In the genomic region with DNA sequence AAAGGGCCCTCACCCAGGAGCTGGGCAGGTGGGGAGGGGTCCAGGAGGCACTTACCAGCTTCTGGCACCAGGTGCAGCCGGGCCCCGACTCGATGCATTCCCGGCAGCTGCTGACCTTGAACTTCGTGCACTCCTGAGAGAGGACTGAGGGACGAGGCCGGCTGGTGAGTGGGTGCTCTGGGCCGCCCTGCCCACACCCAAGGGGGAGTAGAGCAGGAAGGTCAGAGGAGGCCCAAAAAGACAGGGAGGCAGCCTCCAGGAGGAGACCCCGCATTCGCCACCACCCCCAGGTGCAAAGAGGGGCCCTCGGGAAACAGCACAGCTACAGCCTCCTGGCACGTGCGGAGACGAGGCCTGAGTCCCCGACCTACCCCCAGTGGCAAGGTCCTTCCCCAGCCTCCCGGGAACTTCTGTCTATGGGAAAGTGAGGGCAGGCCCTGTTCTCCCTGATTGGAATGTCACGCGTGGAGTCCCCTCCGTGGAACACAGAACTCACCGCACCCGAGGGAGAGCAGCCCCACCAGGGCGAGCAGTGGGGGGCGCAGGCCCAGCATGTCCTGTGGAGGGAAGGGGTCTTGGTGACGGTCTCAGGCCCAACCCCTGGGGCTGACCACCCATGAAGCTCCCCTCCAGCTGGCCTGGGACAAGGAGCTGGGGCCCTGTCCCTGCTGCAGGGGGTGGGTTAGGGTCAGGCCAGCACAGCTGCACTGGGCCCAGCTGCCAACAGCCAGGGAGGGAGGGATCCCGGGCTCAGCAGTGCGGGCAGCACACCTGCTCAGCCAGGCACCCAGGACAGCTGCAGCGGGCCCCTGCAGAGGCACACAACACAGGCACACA, we compare ENCODE assay signal across 9 cellular contexts. TPM values are rescaled to one million over a fixed set of nuclear protein-coding genes. Genes with fewer than 3 reads are reported as not detected.
DNase-seq lines count a peak whose midpoint lies in the region; TF ChIP-seq lines count a peak whose summit lies in the region.
"Had no signal": no experiment of that assay in that cellular context is flagged by ENCODE, and none has a peak within 500 bp of the region (broad histone marks: within the 10 kb centered on the region; RNA-seq: fewer than 3 reads in every experiment).

No MANE protein-coding gene starts in this region.

- TF ChIP-seq CTCF in neutrophil (IDR thresholded peaks at IDR 0.05), result no peak

- H3K9me3 ChIP-seq in neutrophil, result no peaks in the 10 kb centered on the region

- peak overlapping the region; percentile 65 for H3K4me3 Mint-ChIP-seq in T-helper 2 cell treated with Interferon-gamma antibody and Interleukin-4, amounts not matched to agents 5 μg/mL and 100 μg/mL, for 36 hours
- peak overlapping the region; percentile 38 for H3K4me3 Mint-ChIP-seq in activated naive CD8-positive, alpha-beta T cell treated with anti-CD3 and anti-CD28 coated beads for 36 hours

- H3K27ac ChIP-seq in neutrophil, result peak overlapping the region; percentile 99

- H3K36me3 ChIP-seq in neutrophil, result peaks cover 52% of the 10 kb centered on the region

- H3K27me3 Mint-ChIP-seq in T-helper 2 cell treated with Interferon-gamma antibody and Interleukin-4, amounts not matched to agents 5 μg/mL and 100 μg/mL, for 36 hours (ENCODE audit: low read depth), result no peaks in the 10 kb centered on the region
- H3K27me3 Mint-ChIP-seq in activated naive CD8-positive, alpha-beta T cell treated with anti-CD3 and anti-CD28 coated beads for 36 hours, result no peaks in the 10 kb centered on the region

- peaks cover 96 to 98% of the 10 kb centered on the region in 2 experiments for H3K4me1 ChIP-seq in neutrophil (ENCODE audit: control insufficient read depth in 1 of 2, insufficient read depth in 1 of 2, low read depth in 1 of 2, low read length in 1 of 2)

- H3K4me1 Mint-ChIP-seq in T-helper 2 cell treated with Interferon-gamma antibody and Interleukin-4, amounts not matched to agents 5 μg/mL and 100 μg/mL, for 36 hours (ENCODE audit: low read depth), result peaks cover 35% of the 10 kb centered on the region
- H3K4me1 Mint-ChIP-seq in activated naive CD8-positive, alpha-beta T cell treated with anti-CD3 and anti-CD28 coated beads for 36 hours, result peaks cover 63% of the 10 kb centered on the region

- DNase-seq in T-helper 2 cell treated with Interferon-gamma antibody and Interleukin-4, amounts not matched to agents 5 μg/mL and 100 μg/mL, for 36 hours (ENCODE audit: low spot score), result no peak
- no peak for DNase-seq in T-helper 2 cell
- DNase-seq in NAMALWA (ENCODE audit: low spot score), result peak; percentile 52
- no peak for DNase-seq in activated naive CD8-positive, alpha-beta T cell treated with anti-CD3 and anti-CD28 coated beads for 36 hours
- DNase-seq in OCI-M2 (lab: John Stamatoyannopoulos, UW; ENCODE audit: unreplicated experiment), result no peak
- no peak for DNase-seq in GM03348 (ENCODE audit: low spot score)
- DNase-seq in T-helper 9 cell, result no peak
- DNase-seq: amniotic stem cell had no signal

- no peaks in the 10 kb centered on the region for H3K9me3 Mint-ChIP-seq in T-helper 2 cell treated with Interferon-gamma antibody and Interleukin-4, amounts not matched to agents 5 μg/mL and 100 μg/mL, for 36 hours
- H3K9me3 Mint-ChIP-seq in activated naive CD8-positive, alpha-beta T cell treated with anti-CD3 and anti-CD28 coated beads for 36 hours, result no peaks in the 10 kb centered on the region

- peak overlapping the region; percentile 60 to 69 for H3K4me3 ChIP-seq in neutrophil (ENCODE audit: low read depth in 1 of 2, low read length in 1 of 2)

- H3K27ac Mint-ChIP-seq in T-helper 2 cell treated with Interferon-gamma antibody and Interleukin-4, amounts not matched to agents 5 μg/mL and 100 μg/mL, for 36 hours, result peak overlapping the region; percentile 80
- H3K27ac Mint-ChIP-seq in activated naive CD8-positive, alpha-beta T cell treated with anti-CD3 and anti-CD28 coated beads for 36 hours, result peak overlapping the region; percentile 77

- peaks cover 37% of the 10 kb centered on the region for H3K36me3 Mint-ChIP-seq in T-helper 2 cell treated with Interferon-gamma antibody and Interleukin-4, amounts not matched to agents 5 μg/mL and 100 μg/mL, for 36 hours (ENCODE audit: low read depth)
- peaks cover 25% of the 10 kb centered on the region for H3K36me3 Mint-ChIP-seq in activated naive CD8-positive, alpha-beta T cell treated with anti-CD3 and anti-CD28 coated beads for 36 hours

- no peaks in the 10 kb centered on the region for H3K27me3 ChIP-seq in neutrophil

RNA-seq across cellular contexts. Expression of gene ITGB2, which starts 10.3 kb away (rescaled TPM):
- total RNA-seq in activated naive CD8-positive, alpha-beta T cell treated with anti-CD3 and anti-CD28 coated beads for 36 hours, result 100 to 1,000 TPM; 223 to 234 TPM

RNA-seq across cellular contexts. Expression of gene SLX9, which starts 29.4 kb away (rescaled TPM):
- 10 to 100 TPM; 85.9 to 93.6 TPM for total RNA-seq in activated naive CD8-positive, alpha-beta T cell treated with anti-CD3 and anti-CD28 coated beads for 36 hours

RNA-seq across cellular contexts. Expression of gene PTTG1IP, which starts 37.0 kb away (rescaled TPM):
- 10 to 100 TPM; 40.3 to 44.7 TPM for total RNA-seq in activated naive CD8-positive, alpha-beta T cell treated with anti-CD3 and anti-CD28 coated beads for 36 hours
